18 cellular contexts compared by ENCODE assay signal in genomic region chr20:41360831-41361756, GRCh38. TPM values are rescaled to one million over a fixed set of nuclear protein-coding genes. Genes with fewer than 3 reads are reported as not detected.
"Had no signal": no experiment of that assay in that cellular context is flagged by ENCODE, and none has a peak within 500 bp of the region (broad histone marks: within the 10 kb centered on the region; RNA-seq: fewer than 3 reads in every experiment).

No MANE protein-coding gene starts in this region.

- DNase-seq: activated CD4-positive, alpha-beta T cell treated with anti-CD3 and anti-CD28 coated beads, Interleukin-2, amount 10 ng/mL, durations not matched to agents 24 days and 14 days; activated CD4-positive, CD25-positive, alpha-beta regulatory T cell; activated CD8-positive, alpha-beta memory T cell treated with anti-CD3 and anti-CD28 coated beads, Interleukin-2, amount 50 U/mL, for 4 hours; activated CD8-positive, alpha-beta T cell treated with anti-CD3 and anti-CD28 coated beads, Interleukin-2, amount 10 ng/mL, durations not matched to agents 7 days and 5 days; activated effector memory CD4-positive, alpha-beta T cell treated with anti-CD3 and anti-CD28 coated beads, Interleukin-2, amount 50 U/mL, for 16 hours; activated T-cell treated with anti-CD3 and anti-CD28 coated beads, Interleukin-2, amount 50 U/mL, for 48 hours; dorsolateral prefrontal cortex; nephron progenitor cell; stimulated activated naive B cell treated with anti-CD40 and anti-IgM and Interleukin-4, amounts not matched to agents 10 μg/mL and 1 μg/mL and 100 μg/mL, for 72 hours had no signal

- H3K4me1 Mint-ChIP-seq: activated CD4-positive, alpha-beta T cell treated with anti-CD3 and anti-CD28 coated beads, Interleukin-2, amount 10 ng/mL, durations not matched to agents 24 days and 14 days; activated naive CD4-positive, alpha-beta T cell treated with anti-CD3 and anti-CD28 coated beads, Interleukin-2, amount 50 U/mL, for 24 hours had no signal

- H3K4me3 Mint-ChIP-seq: activated CD4-positive, alpha-beta T cell treated with anti-CD3 and anti-CD28 coated beads, Interleukin-2, amount 10 ng/mL, durations not matched to agents 24 days and 14 days; activated CD8-positive, alpha-beta T cell treated with anti-CD3 and anti-CD28 coated beads, Interleukin-2, amount 10 ng/mL, durations not matched to agents 7 days and 5 days; activated naive CD4-positive, alpha-beta T cell treated with anti-CD3 and anti-CD28 coated beads, Interleukin-2, amount 50 U/mL, for 24 hours; nephron progenitor cell; stimulated activated naive B cell treated with anti-CD40 and anti-IgM and Interleukin-4, amounts not matched to agents 10 μg/mL and 1 μg/mL and 100 μg/mL, for 72 hours; T-helper 2 cell treated with Interferon-gamma antibody and Interleukin-4, amounts not matched to agents 5 μg/mL and 100 μg/mL, for 36 hours had no signal

- H3K9me3 ChIP-seq: adrenal gland, gastroesophageal sphincter, heart right ventricle, thyroid gland, vagina had no signal

- H3K27ac ChIP-seq: adrenal gland, dorsolateral prefrontal cortex, gastroesophageal sphincter, vagina had no signal

- H3K27ac Mint-ChIP-seq: activated CD4-positive, alpha-beta T cell treated with anti-CD3 and anti-CD28 coated beads, Interleukin-2, amount 10 ng/mL, durations not matched to agents 24 days and 14 days; activated CD8-positive, alpha-beta T cell treated with anti-CD3 and anti-CD28 coated beads, Interleukin-2, amount 10 ng/mL, durations not matched to agents 7 days and 5 days; activated naive CD4-positive, alpha-beta T cell treated with anti-CD3 and anti-CD28 coated beads, Interleukin-2, amount 50 U/mL, for 24 hours; nephron progenitor cell; stimulated activated naive B cell treated with anti-CD40 and anti-IgM and Interleukin-4, amounts not matched to agents 10 μg/mL and 1 μg/mL and 100 μg/mL, for 72 hours; T-helper 2 cell treated with Interferon-gamma antibody and Interleukin-4, amounts not matched to agents 5 μg/mL and 100 μg/mL, for 36 hours had no signal

- H3K4me3 ChIP-seq: adrenal gland, dorsolateral prefrontal cortex, gastroesophageal sphincter, heart right ventricle, thyroid gland, vagina had no signal

- H3K4me1 ChIP-seq: adrenal gland had no signal

- H3K36me3 Mint-ChIP-seq: activated naive CD4-positive, alpha-beta T cell treated with anti-CD3 and anti-CD28 coated beads, Interleukin-2, amount 50 U/mL, for 24 hours; stimulated activated naive B cell treated with anti-CD40 and anti-IgM and Interleukin-4, amounts not matched to agents 10 μg/mL and 1 μg/mL and 100 μg/mL, for 72 hours had no signal

- H3K9me3 Mint-ChIP-seq: activated CD4-positive, alpha-beta T cell treated with anti-CD3 and anti-CD28 coated beads, Interleukin-2, amount 10 ng/mL, durations not matched to agents 24 days and 14 days; activated naive CD4-positive, alpha-beta T cell treated with anti-CD3 and anti-CD28 coated beads, Interleukin-2, amount 50 U/mL, for 24 hours; nephron progenitor cell; stimulated activated naive B cell treated with anti-CD40 and anti-IgM and Interleukin-4, amounts not matched to agents 10 μg/mL and 1 μg/mL and 100 μg/mL, for 72 hours; T-helper 2 cell treated with Interferon-gamma antibody and Interleukin-4, amounts not matched to agents 5 μg/mL and 100 μg/mL, for 36 hours had no signal

- ATAC-seq: activated CD8-positive, alpha-beta T cell treated with anti-CD3 and anti-CD28 coated beads, Interleukin-2, amount 10 ng/mL, durations not matched to agents 7 days and 5 days; gastroesophageal sphincter; stimulated activated naive B cell treated with anti-CD40 and anti-IgM and Interleukin-4, amounts not matched to agents 10 μg/mL and 1 μg/mL and 100 μg/mL, for 72 hours had no signal

- H3K36me3 ChIP-seq: adrenal gland, vagina had no signal

- H3K27me3 ChIP-seq: vagina had no signal

RNA-seq across cellular contexts. Expression of gene EMILIN3, which starts 5.5 kb away (rescaled TPM):
- total RNA-seq: activated CD8-positive, alpha-beta T cell treated with anti-CD3 and anti-CD28 coated beads, Interleukin-2, amount 10 ng/mL, durations not matched to agents 7 days and 5 days; mesenteric fat pad; pulmonary artery endothelial cell had no signal
